Comparison of ENCODE assay signal across 8 cellular contexts in the genomic region with DNA sequence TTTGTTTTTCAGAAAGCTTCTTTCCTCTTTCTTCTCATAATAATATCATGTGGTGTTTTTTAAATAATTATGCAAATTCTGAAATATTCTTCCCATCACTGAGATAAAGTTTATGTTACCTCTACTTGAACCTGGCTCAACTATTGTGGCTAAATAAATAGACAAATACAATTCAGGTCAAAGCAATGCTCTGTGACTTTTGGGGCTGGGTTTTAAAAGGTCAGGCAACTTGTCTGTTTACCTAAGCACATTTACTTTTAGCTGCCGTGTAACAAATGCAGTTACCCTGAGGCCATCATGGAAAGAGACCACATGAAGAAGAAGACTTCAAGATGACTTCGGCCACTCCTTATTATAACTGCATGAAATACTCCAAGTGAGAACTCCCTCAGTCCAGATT. TPM values are rescaled to one million over a fixed set of nuclear protein-coding genes. Genes with fewer than 3 reads are reported as not detected.
"Had no signal": no experiment of that assay in that cellular context is flagged by ENCODE, and none has a peak within 500 bp of the region (broad histone marks: within the 10 kb centered on the region; RNA-seq: fewer than 3 reads in every experiment).

No MANE protein-coding gene starts in this region.

- ATAC-seq: GM12878 had no signal

- H3K4me3 ChIP-seq: GM12878 had no signal

- FAIRE-seq: G401.6, GM12878, GM12891, GM12892, GM18507, GM19239 had no signal

- DNase-seq: GDM1, GF-D8 had no signal

RNA-seq across cellular contexts. Expression of gene MEI4, which starts 33.7 kb away (rescaled TPM):
- total RNA-seq: GM12878 had no signal
